ENCODE assay signal across 14 cellular contexts in the genomic region with DNA sequence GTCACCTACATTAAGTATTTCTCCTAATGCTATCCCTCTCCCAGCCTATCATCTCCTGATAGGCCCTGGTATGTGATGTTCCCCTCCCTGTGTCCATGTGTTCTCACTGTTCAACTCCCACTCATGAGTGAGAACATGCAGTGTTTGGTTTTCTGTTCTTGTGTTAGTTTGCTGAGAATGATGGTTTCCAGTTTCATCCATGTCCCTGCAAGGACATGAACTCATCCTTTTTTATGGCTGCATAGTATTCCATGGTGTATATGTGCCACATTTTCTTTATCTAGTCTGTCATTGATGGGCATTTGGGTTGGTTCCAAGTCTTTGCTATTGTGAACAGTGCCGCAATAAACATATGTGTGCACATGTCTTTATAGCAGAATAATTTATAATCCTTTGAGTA. TPM values are rescaled to one million over a fixed set of nuclear protein-coding genes. Genes with fewer than 3 reads are reported as not detected.
"Had no signal": no experiment of that assay in that cellular context is flagged by ENCODE, and none has a peak within 500 bp of the region (broad histone marks: within the 10 kb centered on the region; RNA-seq: fewer than 3 reads in every experiment).

No MANE protein-coding gene starts in this region.

RNA-seq across cellular contexts. Expression of a gene that starts 12.7 kb away (rescaled TPM):
- total RNA-seq: stomach, subcutaneous adipose tissue, suprapubic skin, temporal lobe, thoracic aorta, thyroid gland, tibial nerve, transverse colon, upper lobe of left lung, upper lobe of right lung, ureter, urinary bladder, uterus, vagina had no signal
- polyA plus RNA-seq: stomach, urinary bladder had no signal
